ENCODE assay signal across 8 cellular contexts in the genomic region with DNA sequence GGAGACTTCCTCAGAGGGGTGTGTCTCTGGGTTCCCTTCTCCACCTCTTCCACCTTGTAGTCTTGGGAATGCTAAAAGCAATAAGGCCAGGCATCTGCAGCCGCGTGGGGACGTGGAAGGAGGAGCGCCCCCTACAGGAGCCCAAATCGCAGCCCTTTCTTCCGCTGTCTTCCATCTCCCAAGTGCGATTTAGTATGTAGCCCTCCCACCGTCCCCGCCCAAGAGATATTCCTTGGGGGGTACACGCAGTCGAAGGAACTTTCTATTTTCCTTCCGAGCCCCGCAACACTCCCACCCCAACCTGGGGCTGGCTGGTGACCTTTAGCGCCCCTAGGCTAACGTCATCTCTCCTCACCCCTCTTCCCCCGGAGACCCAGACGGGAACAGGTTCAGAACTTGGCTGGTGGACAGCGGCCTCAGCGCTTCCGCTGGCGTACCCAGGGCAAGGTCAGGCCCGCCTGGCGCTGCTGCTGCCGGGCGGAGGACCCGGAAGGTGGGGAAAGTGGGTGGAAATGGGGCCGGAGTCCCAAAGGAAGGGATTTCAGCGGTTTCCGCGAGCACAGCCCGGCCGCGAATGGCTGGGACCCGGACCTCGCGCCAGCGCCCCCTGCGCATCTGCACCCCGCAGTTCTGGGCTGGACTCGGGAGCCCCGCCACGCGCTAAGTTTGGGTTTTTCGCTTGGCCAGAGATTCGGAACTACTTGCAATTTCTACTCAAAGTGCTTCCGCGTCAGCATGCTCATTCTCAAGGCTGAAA. TPM values are rescaled to one million over a fixed set of nuclear protein-coding genes. Genes with fewer than 3 reads are reported as not detected.
DNase-seq lines count a peak whose midpoint lies in the region; ATAC-seq and TF ChIP-seq lines count a peak whose summit lies in the region.

No MANE protein-coding gene starts in this region.

- peak; percentile 42 for ATAC-seq in GM19372 (IDR thresholded peaks at IDR 0.05; ENCODE audit: low read depth, unreplicated experiment)

- BruUV-seq in Caco-2 (replicated peaks; lab: Mats Ljungman, UMichigan): no TSS peak

- H3K27ac ChIP-seq in breast epithelium (peak overlapping the region in 1 of 2 donors; percentile 53), iPS-20b (ENCODE audit: low read length) (peak overlapping the region; percentile 65), sigmoid colon (peak overlapping the region in 3 of 4 donors; percentile 5 to 63 (median 42))

- H3K4me1 ChIP-seq in Caco-2: no peaks in the 10 kb centered on the region
- no peaks in the 10 kb centered on the region for H3K4me1 ChIP-seq in breast epithelium
- peaks cover 18% of the 10 kb centered on the region; the same call in 1 of the 2 replicates for H3K4me1 ChIP-seq in iPS-20b (ENCODE audit: insufficient read depth, low read length)
- peaks cover 0 to 45% (median 36%) of the 10 kb centered on the region in 4 donors for H3K4me1 ChIP-seq in sigmoid colon

- H3K4me3 Mint-ChIP-seq in Caco-2 (ENCODE audit: unreplicated experiment): peak overlapping the region; percentile 87

- H3K36me3 Mint-ChIP-seq in Caco-2 (ENCODE audit: insufficient read depth, unreplicated experiment): peaks cover 8% of the 10 kb centered on the region

- H3K4me3 ChIP-seq in Caco-2 (ENCODE audit: low read depth, low read length): peak overlapping the region; percentile 74
- H3K4me3 ChIP-seq in breast epithelium: peak overlapping the region; percentile 59 to 74 (median 61)
- H3K4me3 ChIP-seq in iPS-20b (ENCODE audit: low read length): peak overlapping the region; percentile 90
- H3K4me3 ChIP-seq in sigmoid colon: peak overlapping the region; percentile 37 to 68 (median 59)

- H3K4me1 Mint-ChIP-seq in Caco-2 (ENCODE audit: low read depth, unreplicated experiment): no peaks in the 10 kb centered on the region

- no peak for TF ChIP-seq CTCF in Caco-2 (IDR thresholded peaks at IDR 0.05; ENCODE audit: insufficient read depth in 1 of 2, low read depth in 1 of 2, low read length in 1 of 2, severe bottlenecking in 1 of 2, unreplicated experiment in 1 of 2)
- no peak for TF ChIP-seq CTCF in breast epithelium (IDR thresholded peaks at IDR 0.05)
- TF ChIP-seq CTCF in sigmoid colon (IDR thresholded peaks at IDR 0.05): no peak

- H3K9me3 Mint-ChIP-seq in Caco-2 (ENCODE audit: unreplicated experiment): no peaks in the 10 kb centered on the region

- no peaks in the 10 kb centered on the region for H3K27me3 ChIP-seq in Caco-2 (replicated peaks; ENCODE audit: control insufficient read depth, insufficient read depth, low read length)
- peaks cover 22 to 52% of the 10 kb centered on the region in 2 donors for H3K27me3 ChIP-seq in breast epithelium
- peaks cover 63% of the 10 kb centered on the region for H3K27me3 ChIP-seq in iPS-20b (ENCODE audit: insufficient read depth, low read length)
- peaks cover 43 to 58% (median 50%) of the 10 kb centered on the region in 3 donors for H3K27me3 ChIP-seq in sigmoid colon

- peaks cover 9% of the 10 kb centered on the region for H3K27me3 Mint-ChIP-seq in Caco-2 (ENCODE audit: insufficient read depth, unreplicated experiment)

- no peaks in the 10 kb centered on the region for H3K9me3 ChIP-seq in Caco-2
- no peaks in the 10 kb centered on the region for H3K9me3 ChIP-seq in breast epithelium
- no peaks in the 10 kb centered on the region for H3K9me3 ChIP-seq in iPS-20b (ENCODE audit: insufficient read depth, low read depth, low read length)
- H3K9me3 ChIP-seq in sigmoid colon: no peaks in the 10 kb centered on the region

- POLR2A ChIA-PET in Caco-2 (lab: Charles Lee): no interaction called here

- TF ChIP-seq EP300 in sigmoid colon (IDR thresholded peaks at IDR 0.05): no peak

- no peak for TF ChIP-seq POLR2A in breast epithelium (IDR thresholded peaks at IDR 0.05)
- no peak for TF ChIP-seq POLR2A in sigmoid colon (IDR thresholded peaks at IDR 0.05)

- H3K9ac ChIP-seq in iPS-20b (ENCODE audit: low read depth, low read length): peak overlapping the region; percentile 90

- intact Hi-C loops in Caco-2 (cut with micrococcal nuclease; ENCODE audit: unreplicated experiment) (loop anchor here (2.0 kb wide), 1 partner anchor 234 kb away; no protein-coding TSS in a partner anchor), breast epithelium (cut with DNase I; ENCODE audit: low total_unique reads) (no loop called here), sigmoid colon (cut with DNase I) (no loop called here)

- WGBS in sigmoid colon, 2 donors: 2 to 3% methylated on average over 47 of the region's 47 CpGs

- H3K36me3 ChIP-seq in Caco-2 (ENCODE audit: control insufficient read depth, insufficient read depth, low read length): no peaks in the 10 kb centered on the region
- H3K36me3 ChIP-seq in breast epithelium: no peaks in the 10 kb centered on the region
- no peaks in the 10 kb centered on the region for H3K36me3 ChIP-seq in iPS-20b (ENCODE audit: insufficient read depth, low read depth, low read length)
- no peaks in the 10 kb centered on the region for H3K36me3 ChIP-seq in sigmoid colon

- peak overlapping the region; percentile 83 for H3K27ac Mint-ChIP-seq in Caco-2 (ENCODE audit: unreplicated experiment)

- CTCF ChIA-PET in Caco-2 (lab: Charles Lee): interaction anchor here (2.4 kb wide), 1 partner anchor 117 kb away, joined by 13 read pairs; no protein-coding TSS in a partner anchor

- DNase-seq in Caco-2: peak; percentile 82 to 87
- DNase-seq in HK-2 (ENCODE audit: unreplicated experiment): peak; percentile 72
- peak; percentile 7 for DNase-seq in OCI-M1 (lab: John Stamatoyannopoulos, UW)
- peak; percentile 32 to 69 for DNase-seq in breast epithelium (ENCODE audit: low spot score in 2 of 2)
- no peak for DNase-seq in sigmoid colon
- no peak for DNase-seq in NCI-H2081 treated with DMSO at 0.1 percent for 48 hours (lab: John Stamatoyannopoulos, UW)

RNA-seq across cellular contexts. Expression of gene PCDH8, which starts 2.1 kb away (rescaled TPM):
- total RNA-seq in Caco-2 (2022): not detected in 2 replicates
- total RNA-seq in breast epithelium: under 1 TPM in 1 of 3 donors, not detected in 2; 0.66 TPM
- under 1 TPM in 3 of 4 donors, not detected in 1; under 0.01 to 0.81 (median 0.16) TPM for total RNA-seq in sigmoid colon
- polyA plus RNA-seq in sigmoid colon: under 1 TPM in 1 of 3 donors, not detected in 2; 0.36 TPM

Comparison
In these comparisons a context has a peak if more than half of its experiments do, and no peak if none do; other contexts are left out.
1. DNase-seq: peak in Caco-2 (2 of 2), HK-2 (single experiment), OCI-M1 (single experiment) and breast epithelium (2 of 2); none in sigmoid colon (single experiment) and NCI-H2081 treated with DMSO at 0.1 percent for 48 hours (single experiment).
2. Peak in every context shown above with its lines, with median percentiles within 50 percentile points of each other: H3K4me3 ChIP-seq.